Comparison of ENCODE assay signal across 14 cellular contexts in the genomic region with DNA sequence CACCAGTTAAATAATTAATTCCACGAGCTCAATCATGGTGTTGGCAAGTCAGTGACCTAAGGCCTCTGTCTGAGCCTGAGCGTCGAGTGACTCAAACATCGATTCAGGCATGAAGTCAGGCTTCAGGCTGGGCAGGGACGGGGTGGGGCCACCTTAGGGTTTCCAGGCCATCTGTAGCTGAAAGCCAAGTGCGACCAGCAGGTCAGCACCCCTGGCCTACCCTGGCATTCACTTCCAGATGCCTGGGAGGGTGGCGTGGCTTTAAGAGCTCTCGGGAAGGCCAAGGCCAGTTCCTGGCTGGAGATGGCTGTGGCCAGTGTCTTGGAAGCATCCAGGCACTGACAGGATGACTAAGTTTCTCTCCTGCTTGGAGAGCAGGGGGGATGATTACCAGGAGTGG.
"Had no signal": no experiment of that assay in that cellular context is flagged by ENCODE, and none has a peak within 500 bp of the region (broad histone marks: within the 10 kb centered on the region; RNA-seq: fewer than 3 reads in every experiment).

No MANE protein-coding gene starts in this region.

- ATAC-seq: activated T-cell treated with anti-CD3 and anti-CD28 coated beads, Interleukin-2, amount 50 U/mL, for 4 hours; gastrocnemius medialis; stimulated activated naive CD8-positive, alpha-beta T cell treated with anti-CD3 and anti-CD28 coated beads, Interleukin-15, Interleukin-2, amounts not matched to agents 100 U/mL and 50 U/mL, for 24 hours had no signal

- H3K4me3 ChIP-seq: gastrocnemius medialis, hepatocyte, prostate gland, testis had no signal

- H3K36me3 ChIP-seq: gastrocnemius medialis, prostate gland had no signal

- DNase-seq: activated CD4-positive, alpha-beta T cell treated with anti-CD3 and anti-CD28 coated beads, Interleukin-2, amount 50 U/mL, for 4 hours; activated gamma-delta T cell treated with Interleukin-2 at 50 U/mL for 16 hours; activated naive CD8-positive, alpha-beta T cell treated with anti-CD3 and anti-CD28 coated beads for 36 hours; activated T-cell treated with anti-CD3 and anti-CD28 coated beads, Interleukin-2, amount 50 U/mL, for 4 hours; cerebellar nuclear complex; dermis blood vessel endothelial cell; naive B cell; occipital lobe; stimulated activated CD4-positive, alpha-beta T cell treated with anti-CD3 and anti-CD28 coated beads, Interleukin-12 subunit alpha, Interleukin-12 subunit beta, amount 100 ng/mL, for 4 hours; stimulated activated naive CD8-positive, alpha-beta T cell treated with anti-CD3 and anti-CD28 coated beads, Interleukin-15, Interleukin-2, amounts not matched to agents 100 U/mL and 50 U/mL, for 24 hours had no signal

- H3K4me2 ChIP-seq: hepatocyte had no signal

- H3K27ac ChIP-seq: gastrocnemius medialis, hepatocyte, prostate gland, testis had no signal

- H3K27me3 ChIP-seq: gastrocnemius medialis, hepatocyte, testis had no signal

- H2AFZ ChIP-seq: hepatocyte had no signal

- H3K9me3 ChIP-seq: gastrocnemius medialis, prostate gland, testis had no signal

- H3K4me1 ChIP-seq: gastrocnemius medialis, prostate gland, testis had no signal
